Comparison of ENCODE assay signal across 14 cellular contexts in genomic region chr9:16825971-16826370, GRCh38. TPM values are rescaled to one million over a fixed set of nuclear protein-coding genes. Genes with fewer than 3 reads are reported as not detected.
A peak's percentile ranks its signal among the peaks of the same experiment; 100 is the strongest.
DNase-seq lines count a peak whose midpoint lies in the region; TF ChIP-seq lines count a peak whose summit lies in the region.
"Had no signal": no experiment of that assay in that cellular context is flagged by ENCODE, and none has a peak within 500 bp of the region (broad histone marks: within the 10 kb centered on the region; RNA-seq: fewer than 3 reads in every experiment).

No MANE protein-coding gene starts in this region.

- no peak overlapping the region for H3K27ac Mint-ChIP-seq in Calu3 (ENCODE audit: unreplicated experiment)

- CTCF ChIA-PET in Calu3 (lab: Charles Lee): no interaction called here

- TF ChIP-seq CTCF in Calu3 (IDR thresholded peaks at IDR 0.05; ENCODE audit: unreplicated experiment) (no peak), coronary artery (IDR thresholded peaks at IDR 0.05) (no peak)

- H3K9me3 Mint-ChIP-seq in Calu3 (ENCODE audit: low read depth, unreplicated experiment): no peaks in the 10 kb centered on the region

- H3K36me3 Mint-ChIP-seq in Calu3 (ENCODE audit: insufficient read depth, unreplicated experiment): no peaks in the 10 kb centered on the region

- no TSS peak for BruUV-seq in Calu3 (replicated peaks; lab: Mats Ljungman, UMichigan)

- H3K4me3 Mint-ChIP-seq in Calu3 (ENCODE audit: low read depth, unreplicated experiment): no peak overlapping the region

- intact Hi-C loops in Calu3 (cut with micrococcal nuclease; ENCODE audit: unreplicated experiment): no loop called here

- H3K4me1 Mint-ChIP-seq in Calu3 (ENCODE audit: low read depth, unreplicated experiment): no peaks in the 10 kb centered on the region

- H3K27me3 Mint-ChIP-seq in Calu3 (ENCODE audit: unreplicated experiment): peaks cover 26% of the 10 kb centered on the region

- no peak overlapping the region for H3K27ac ChIP-seq in coronary artery
- H3K27ac ChIP-seq: 22Rv1, prostate gland, thyroid gland had no signal

- DNase-seq in NCI-H524 (lab: John Stamatoyannopoulos, UW): peak; percentile 29 to 48
- no peak for DNase-seq in NCI-H524 treated with DMSO at 0.1 percent for 48 hours (lab: John Stamatoyannopoulos, UW)
- peak; percentile 74 for DNase-seq in astrocyte of the hippocampus (ENCODE audit: low read depth, low spot score)
- peak; percentile 84 for DNase-seq in islet precursor cell
- DNase-seq in NCI-H526 (lab: John Stamatoyannopoulos, UW): no peak
- DNase-seq in Calu3: no peak
- DNase-seq in coronary artery (ENCODE audit: low spot score): no peak
- DNase-seq in NCI-H748 (lab: John Stamatoyannopoulos, UW; ENCODE audit: unreplicated experiment): no peak
- DNase-seq: amygdala, left colon, NCI-H69, thyroid gland had no signal

- no peak overlapping the region for H3K4me3 ChIP-seq in coronary artery
- H3K4me3 ChIP-seq: prostate gland, thyroid gland had no signal

RNA-seq across cellular contexts. Expression of gene BNC2, which starts 44.5 kb away (rescaled TPM):
- total RNA-seq in Calu3 (2022): not detected in 2 replicates

Comparison
In these comparisons a context has a peak if more than half of its experiments do, and no peak if none do; other contexts are left out.
1. DNase-seq: peak in NCI-H524 (2 of 2), astrocyte of the hippocampus (single experiment) and islet precursor cell (single experiment); none in NCI-H524 treated with DMSO at 0.1 percent for 48 hours (single experiment), NCI-H526 (0 of 2), Calu3 (single experiment), coronary artery (single experiment) and NCI-H748 (single experiment).